Comparison of ENCODE assay signal across 8 cellular contexts in genomic region chr19:8512115-8512967, GRCh38. TPM values are rescaled to one million over a fixed set of nuclear protein-coding genes. Genes with fewer than 3 reads are reported as not detected.
DNase-seq lines count a peak whose midpoint lies in the region; ATAC-seq, FAIRE-seq and TF ChIP-seq lines count a peak whose summit lies in the region.

No MANE protein-coding gene starts in this region.

- POLR2A ChIA-PET in HEK293T (lab: Yijun Ruan, JAX), result interaction anchor here (0.6 to 4.2 kb wide), 10 partner anchors 7 to 609 kb away, joined by 3 to 121 read pairs (median 10); partner anchors contain the start of genes HNRNPM, MAP2K7 and MARCHF2
- POLR2A ChIA-PET in WTC11 (lab: Charles Lee), result interaction anchor here (0.6 to 2.3 kb wide), 3 partner anchors 13 to 64 kb away, joined by 3 to 28 read pairs (median 5); no protein-coding TSS in a partner anchor

- H3K27me3 Mint-ChIP-seq in CD4-positive, CD25-positive, alpha-beta regulatory T cell, result no peaks in the 10 kb centered on the region
- peaks cover 4% of the 10 kb centered on the region; the same call in 1 of the 2 replicates for H3K27me3 Mint-ChIP-seq in WTC11 (ENCODE audit: low read depth)

- H3K27me3 ChIP-seq in CD4-positive, CD25-positive, alpha-beta regulatory T cell (ENCODE audit: control insufficient read depth, insufficient read depth, low read length), result no peaks in the 10 kb centered on the region
- H3K27me3 ChIP-seq in WERI-Rb-1 (ENCODE audit: insufficient read depth, low read depth, severe bottlenecking), result no peaks in the 10 kb centered on the region

- no peak for FAIRE-seq in RCC 7860 (lab: Jason Lieb, UNC)

- DNase-seq in CD4-positive, CD25-positive, alpha-beta regulatory T cell, result no peak
- peak; percentile 74 for DNase-seq in HEK293T (ENCODE audit: extremely low spot score)
- peak; percentile 68 for DNase-seq in WTC11 (ENCODE audit: low spot score)
- peak; percentile 15 for DNase-seq in kidney glomerular epithelial cell (lab: John Stamatoyannopoulos, UW)
- DNase-seq in RCC 7860 (ENCODE audit: low spot score), result no peak
- no peak for DNase-seq in WERI-Rb-1

- CTCF ChIA-PET in HEK293T (lab: Yijun Ruan, JAX), result interaction anchor here (1.6 kb wide), 1 partner anchor 14 kb away, joined by 3 read pairs; no protein-coding TSS in a partner anchor
- CTCF ChIA-PET in WTC11 (lab: Charles Lee), result interaction anchor here (0.6 to 2.9 kb wide), 8 partner anchors 9 to 159 kb away, joined by 3 to 75 read pairs (median 12); partner anchors contain the start of genes MARCHF2 and MYO1F

- peaks cover 4% of the 10 kb centered on the region for H3K36me3 Mint-ChIP-seq in CD4-positive, CD25-positive, alpha-beta regulatory T cell
- H3K36me3 Mint-ChIP-seq in WTC11, result peaks cover 4% of the 10 kb centered on the region; the same call in 1 of the 2 replicates

- ATAC-seq in CD4-positive, CD25-positive, alpha-beta regulatory T cell (ENCODE audit: low read depth in 2 of 2), result no peak
- ATAC-seq in WTC11 (peak; percentile 57), HG03432 (IDR thresholded peaks at IDR 0.05; ENCODE audit: unreplicated experiment) (no peak), HG03378 (IDR thresholded peaks at IDR 0.05; ENCODE audit: unreplicated experiment) (no peak)

- peaks cover 5 to 47% (median 16%) of the 10 kb centered on the region in 4 donors for H3K4me1 Mint-ChIP-seq in CD4-positive, CD25-positive, alpha-beta regulatory T cell
- H3K4me1 Mint-ChIP-seq in WTC11, result peaks cover 12% of the 10 kb centered on the region

- peaks cover 49% of the 10 kb centered on the region for H3K4me1 ChIP-seq in CD4-positive, CD25-positive, alpha-beta regulatory T cell (ENCODE audit: control insufficient read depth, insufficient read depth, low read length, poor library complexity, severe bottlenecking)

- peaks cover 0 to 2% (median 0%) of the 10 kb centered on the region in 7 donors for H3K9me3 Mint-ChIP-seq in CD4-positive, CD25-positive, alpha-beta regulatory T cell
- H3K9me3 Mint-ChIP-seq in WTC11, result no peaks in the 10 kb centered on the region

- no peak overlapping the region for H3K4me3 ChIP-seq in CD4-positive, CD25-positive, alpha-beta regulatory T cell (ENCODE audit: low read depth, low read length)
- no peak overlapping the region for H3K4me3 ChIP-seq in WERI-Rb-1 (ENCODE audit: low read depth, low read length)

- peak overlapping the region; percentile 5 for H3K27ac ChIP-seq in CD4-positive, CD25-positive, alpha-beta regulatory T cell (ENCODE audit: insufficient read depth, low read length, poor library complexity, severe bottlenecking)
- H3K27ac ChIP-seq in WERI-Rb-1, result no peak overlapping the region

- TF ChIP-seq CTCF in WTC11 (IDR thresholded peaks at IDR 0.05) (no peak), WERI-Rb-1 (IDR thresholded peaks at IDR 0.05; ENCODE audit: low read depth, low read length) (no peak)

- no peaks in the 10 kb centered on the region for H3K9me3 ChIP-seq in CD4-positive, CD25-positive, alpha-beta regulatory T cell (ENCODE audit: control insufficient read depth in 2 of 2, low read length in 2 of 2)
- no peaks in the 10 kb centered on the region for H3K9me3 ChIP-seq in WERI-Rb-1 (ENCODE audit: severe bottlenecking)

- H3K27ac Mint-ChIP-seq in CD4-positive, CD25-positive, alpha-beta regulatory T cell, result peak overlapping the region in 1 of 3 donors; percentile 71
- H3K27ac Mint-ChIP-seq in WTC11, result peak overlapping the region; percentile 98

- peaks cover 5% of the 10 kb centered on the region for H3K36me3 ChIP-seq in CD4-positive, CD25-positive, alpha-beta regulatory T cell (ENCODE audit: control insufficient read depth, insufficient read depth, low read length)
- H3K36me3 ChIP-seq in WERI-Rb-1, result peaks cover 15% of the 10 kb centered on the region

- H3K4me3 Mint-ChIP-seq in CD4-positive, CD25-positive, alpha-beta regulatory T cell, result peak overlapping the region in 3 of 4 donors; percentile 39 to 99 (median 70)
- H3K4me3 Mint-ChIP-seq in WTC11, result peak overlapping the region; percentile 64

TF ChIP-seq in HEK293T, 16 proteins besides CTCF, POLR2A, EP300 and RAD21:
- no peak for TF ChIP-seq FOXK2 (IDR thresholded peaks at IDR 0.05)
- peak; percentile 71; the same call in 1 of the 2 replicates for TF ChIP-seq HDGF (IDR thresholded peaks at IDR 0.05; ENCODE audit: borderline replicate concordance)

TF ChIP-seq in WTC11, 78 proteins besides CTCF, POLR2A, EP300 and RAD21:
- TF ChIP-seq FOXP4 (CRISPR knock-in tag; IDR thresholded peaks at IDR 0.05) (no peak), SP1 (CRISPR knock-in tag; conservative IDR thresholded peaks at IDR 0.05) (0 out of 2 replicates have a peak, but pooled peaks have one; percentile 45)
TF ChIP-seq in WTC11: peak in this region for 1.

RNA-seq across cellular contexts. Expression of gene ZNF414, which starts 1.6 kb away (rescaled TPM):
- 35.1 TPM for total RNA-seq in CD4-positive, CD25-positive, alpha-beta regulatory T cell
- polyA plus RNA-seq in CD4-positive, CD25-positive, alpha-beta regulatory T cell, result 10 to 100 TPM in 3 of 4 donors, 1 to 10 TPM in 1; 9.7 to 15.0 (median 12.6) TPM
- total RNA-seq in WTC11 (2021), result 38.2 to 47.4 TPM (median 46.1 TPM) in 3 replicates

RNA-seq across cellular contexts. Expression of gene PRAM1, which starts 9.9 kb away (rescaled TPM):
- total RNA-seq in CD4-positive, CD25-positive, alpha-beta regulatory T cell, result 3.7 TPM
- polyA plus RNA-seq in CD4-positive, CD25-positive, alpha-beta regulatory T cell, result under 1 TPM in 2 of 4 donors, not detected in 2; 0.06 to 0.21 TPM
- total RNA-seq in WTC11 (2021), result 0.46 to 1.1 TPM (median 0.66 TPM) in 3 replicates

Comparison
In these comparisons a context has a peak if more than half of its experiments do, and no peak if none do; other contexts are left out.
1. DNase-seq: peak in HEK293T (single experiment), WTC11 (single experiment) and kidney glomerular epithelial cell (single experiment); none in CD4-positive, CD25-positive, alpha-beta regulatory T cell (0 of 3), RCC 7860 (single experiment) and WERI-Rb-1 (single experiment).